Comparison of ENCODE assay signal across 20 cellular contexts in genomic region chr12:89995870-89996269, GRCh38.
"Had no signal": no experiment of that assay in that cellular context is flagged by ENCODE, and none has a peak within 500 bp of the region (broad histone marks: within the 10 kb centered on the region; RNA-seq: fewer than 3 reads in every experiment).

No MANE protein-coding gene starts in this region.

- DNase-seq: activated CD4-positive, alpha-beta memory T cell treated with anti-CD3 and anti-CD28 coated beads for 36 hours; activated CD4-positive, alpha-beta T cell treated with anti-CD3 and anti-CD28 coated beads for 36 hours; activated naive CD4-positive, alpha-beta T cell treated with anti-CD3 and anti-CD28 coated beads for 36 hours; activated naive CD8-positive, alpha-beta T cell treated with anti-CD3 and anti-CD28 coated beads, Interleukin-2, amount 50 U/mL, for 24 hours; activated T-cell treated with anti-CD3 and anti-CD28 coated beads, Interleukin-2, amount 50 U/mL, for 24 hours; aorta; cortex of kidney; effector CD8-positive, alpha-beta T cell; heart right ventricle; kidney glomerular epithelial cell; left ventricle myocardium inferior; mesendoderm; naive thymus-derived CD4-positive, alpha-beta T cell; retina; stimulated activated CD4-positive, alpha-beta T cell treated with anti-CD3 and anti-CD28 coated beads, Interleukin-12 subunit alpha, Interleukin-12 subunit beta, amount 100 ng/mL, for 4 hours; stimulated activated CD4-positive, alpha-beta T cell treated with anti-CD3 and anti-CD28 coated beads, Interleukin-1b, Interleukin-23, amount 100 ng/mL, for 48 hours; transverse colon; uterus had no signal

- H3K27ac ChIP-seq: heart right ventricle, left ventricle myocardium inferior, transverse colon, uterus had no signal

- H3K27me3 ChIP-seq: heart right ventricle, transverse colon, uterus had no signal

- H3K4me1 ChIP-seq: left ventricle myocardium inferior, uterus had no signal

- H3K4me3 ChIP-seq: heart right ventricle, left ventricle myocardium inferior, transverse colon, uterus had no signal

- ATAC-seq: activated CD4-positive, alpha-beta T cell treated with anti-CD3 and anti-CD28 coated beads for 36 hours; activated naive CD8-positive, alpha-beta T cell treated with anti-CD3 and anti-CD28 coated beads, Interleukin-2, amount 50 U/mL, for 24 hours; esophagus mucosa; heart right ventricle; naive thymus-derived CD4-positive, alpha-beta T cell; WTC11 had no signal

- H3K36me3 ChIP-seq: heart right ventricle, left ventricle myocardium inferior, transverse colon, uterus had no signal

- H3K9me3 ChIP-seq: heart right ventricle, left ventricle myocardium inferior, transverse colon, uterus had no signal
